10 cellular contexts compared by ENCODE assay signal in the genomic region with DNA sequence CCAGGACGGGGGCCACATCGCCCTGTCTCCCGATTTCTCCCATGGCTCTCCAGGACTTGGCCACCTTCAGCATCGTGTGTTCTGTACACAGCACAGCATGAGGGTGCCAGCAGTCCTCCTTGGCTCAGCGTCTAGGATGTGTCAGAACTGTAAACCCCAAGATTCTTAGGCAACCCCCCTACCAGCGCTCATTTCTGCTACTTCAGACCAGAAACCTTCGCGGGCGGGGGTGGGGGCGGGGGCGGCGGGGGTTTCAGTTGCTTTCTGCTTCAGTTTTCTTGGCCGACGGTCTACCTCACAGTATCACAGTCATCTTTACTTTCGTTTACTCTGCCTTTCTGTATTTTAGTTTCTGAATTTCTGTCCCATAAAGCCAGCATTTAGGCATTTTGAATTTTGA.
DNase-seq lines count a peak whose midpoint lies in the region; ATAC-seq and TF ChIP-seq lines count a peak whose summit lies in the region.
"Had no signal": no experiment of that assay in that cellular context is flagged by ENCODE, and none has a peak within 500 bp of the region (broad histone marks: within the 10 kb centered on the region; RNA-seq: fewer than 3 reads in every experiment).

No MANE protein-coding gene starts in this region.

- no peaks in the 10 kb centered on the region for H3K36me3 Mint-ChIP-seq in activated naive CD4-positive, alpha-beta T cell treated with anti-CD3 and anti-CD28 coated beads for 36 hours (ENCODE audit: low read depth)
- no peaks in the 10 kb centered on the region for H3K36me3 Mint-ChIP-seq in stimulated activated effector memory CD8-positive, alpha-beta T cell treated with anti-CD3 and anti-CD28 coated beads, Interleukin-12 subunit alpha, Interleukin-12 subunit beta, amount 100 ng/mL, for 72 hours
- peaks cover 4% of the 10 kb centered on the region for H3K36me3 Mint-ChIP-seq in endothelial cell (ENCODE audit: low read depth, unreplicated experiment)

- H3K4me1 Mint-ChIP-seq in activated naive CD4-positive, alpha-beta T cell treated with anti-CD3 and anti-CD28 coated beads for 36 hours (ENCODE audit: low read depth): peaks cover 14% of the 10 kb centered on the region
- H3K4me1 Mint-ChIP-seq in stimulated activated effector memory CD8-positive, alpha-beta T cell treated with anti-CD3 and anti-CD28 coated beads, Interleukin-12 subunit alpha, Interleukin-12 subunit beta, amount 100 ng/mL, for 72 hours: peaks cover 33% of the 10 kb centered on the region
- peaks cover 19% of the 10 kb centered on the region for H3K4me1 Mint-ChIP-seq in endothelial cell (ENCODE audit: unreplicated experiment)

- intact Hi-C loops in activated naive CD4-positive, alpha-beta T cell treated with anti-CD3 and anti-CD28 coated beads for 36 hours (cut with micrococcal nuclease): loop anchor here (1.0 to 5.0 kb wide), 6 partner anchors 112 to 849 kb away; a partner anchor contains a TSS

- no peak for TF ChIP-seq CTCF in endothelial cell (IDR thresholded peaks at IDR 0.05; ENCODE audit: unreplicated experiment)

- H3K4me3 Mint-ChIP-seq in activated naive CD4-positive, alpha-beta T cell treated with anti-CD3 and anti-CD28 coated beads for 36 hours: peak overlapping the region; percentile 4
- peak overlapping the region; percentile 70 for H3K4me3 Mint-ChIP-seq in stimulated activated effector memory CD8-positive, alpha-beta T cell treated with anti-CD3 and anti-CD28 coated beads, Interleukin-12 subunit alpha, Interleukin-12 subunit beta, amount 100 ng/mL, for 72 hours
- no peak overlapping the region for H3K4me3 Mint-ChIP-seq in endothelial cell (ENCODE audit: unreplicated experiment)

- CTCF ChIA-PET in activated naive CD4-positive, alpha-beta T cell treated with anti-CD3 and anti-CD28 coated beads for 36 hours (lab: Charles Lee): no interaction called here

- peaks cover 8% of the 10 kb centered on the region for H3K27me3 Mint-ChIP-seq in activated naive CD4-positive, alpha-beta T cell treated with anti-CD3 and anti-CD28 coated beads for 36 hours (ENCODE audit: low read depth)
- H3K27me3 Mint-ChIP-seq in endothelial cell (ENCODE audit: unreplicated experiment): peaks cover 3% of the 10 kb centered on the region

- no peaks in the 10 kb centered on the region for H3K9me3 Mint-ChIP-seq in activated naive CD4-positive, alpha-beta T cell treated with anti-CD3 and anti-CD28 coated beads for 36 hours
- no peaks in the 10 kb centered on the region for H3K9me3 Mint-ChIP-seq in stimulated activated effector memory CD8-positive, alpha-beta T cell treated with anti-CD3 and anti-CD28 coated beads, Interleukin-12 subunit alpha, Interleukin-12 subunit beta, amount 100 ng/mL, for 72 hours
- no peaks in the 10 kb centered on the region for H3K9me3 Mint-ChIP-seq in endothelial cell (ENCODE audit: unreplicated experiment)

- no peak overlapping the region for H3K27ac Mint-ChIP-seq in activated naive CD4-positive, alpha-beta T cell treated with anti-CD3 and anti-CD28 coated beads for 36 hours
- peak overlapping the region; percentile 43 for H3K27ac Mint-ChIP-seq in stimulated activated effector memory CD8-positive, alpha-beta T cell treated with anti-CD3 and anti-CD28 coated beads, Interleukin-12 subunit alpha, Interleukin-12 subunit beta, amount 100 ng/mL, for 72 hours
- no peak overlapping the region for H3K27ac Mint-ChIP-seq in endothelial cell (ENCODE audit: unreplicated experiment)

- peak; percentile 70 for ATAC-seq in HG03439 (IDR thresholded peaks at IDR 0.05; ENCODE audit: unreplicated experiment)
- peak; percentile 99 for ATAC-seq in stimulated activated effector memory CD8-positive, alpha-beta T cell treated with anti-CD3 and anti-CD28 coated beads, Interleukin-12 subunit alpha, Interleukin-12 subunit beta, amount 100 ng/mL, for 72 hours
- ATAC-seq: A549, Panc1 had no signal

- DNase-seq in activated CD4-positive, CD25-positive, alpha-beta regulatory T cell treated with anti-CD3 and anti-CD28 coated beads, Interleukin-2, amount 50 U/mL, for 16 hours (ENCODE audit: low read depth, low spot score): peak; percentile 17
- DNase-seq in activated CD4-positive, CD25-positive, alpha-beta regulatory T cell treated with anti-CD3 and anti-CD28 coated beads, Interleukin-2, amount 50 U/mL, for 72 hours: no peak
- DNase-seq in activated naive CD4-positive, alpha-beta T cell treated with anti-CD3 and anti-CD28 coated beads for 36 hours: peak; percentile 59
- DNase-seq in stimulated activated effector memory CD8-positive, alpha-beta T cell treated with anti-CD3 and anti-CD28 coated beads, Interleukin-12 subunit alpha, Interleukin-12 subunit beta, amount 100 ng/mL, for 72 hours (ENCODE audit: low spot score in 2 of 2): peak; percentile 11 to 70
- DNase-seq in iPS-NIHi7 (ENCODE audit: extremely low spot score): no peak
- no peak for DNase-seq in endothelial cell (ENCODE audit: low spot score)
- DNase-seq in NCI-H1930 (lab: John Stamatoyannopoulos, UW): no peak

Comparison
In these comparisons a context has a peak if more than half of its experiments do, and no peak if none do; other contexts are left out.
1. DNase-seq: peak in activated CD4-positive, CD25-positive, alpha-beta regulatory T cell treated with anti-CD3 and anti-CD28 coated beads, Interleukin-2, amount 50 U/mL, for 16 hours (single experiment), activated naive CD4-positive, alpha-beta T cell treated with anti-CD3 and anti-CD28 coated beads for 36 hours (single experiment) and stimulated activated effector memory CD8-positive, alpha-beta T cell treated with anti-CD3 and anti-CD28 coated beads, Interleukin-12 subunit alpha, Interleukin-12 subunit beta, amount 100 ng/mL, for 72 hours (2 of 2); none in activated CD4-positive, CD25-positive, alpha-beta regulatory T cell treated with anti-CD3 and anti-CD28 coated beads, Interleukin-2, amount 50 U/mL, for 72 hours (single experiment), iPS-NIHi7 (single experiment), endothelial cell (single experiment) and NCI-H1930 (0 of 2).